15 cellular contexts compared by ENCODE assay signal in the genomic region with DNA sequence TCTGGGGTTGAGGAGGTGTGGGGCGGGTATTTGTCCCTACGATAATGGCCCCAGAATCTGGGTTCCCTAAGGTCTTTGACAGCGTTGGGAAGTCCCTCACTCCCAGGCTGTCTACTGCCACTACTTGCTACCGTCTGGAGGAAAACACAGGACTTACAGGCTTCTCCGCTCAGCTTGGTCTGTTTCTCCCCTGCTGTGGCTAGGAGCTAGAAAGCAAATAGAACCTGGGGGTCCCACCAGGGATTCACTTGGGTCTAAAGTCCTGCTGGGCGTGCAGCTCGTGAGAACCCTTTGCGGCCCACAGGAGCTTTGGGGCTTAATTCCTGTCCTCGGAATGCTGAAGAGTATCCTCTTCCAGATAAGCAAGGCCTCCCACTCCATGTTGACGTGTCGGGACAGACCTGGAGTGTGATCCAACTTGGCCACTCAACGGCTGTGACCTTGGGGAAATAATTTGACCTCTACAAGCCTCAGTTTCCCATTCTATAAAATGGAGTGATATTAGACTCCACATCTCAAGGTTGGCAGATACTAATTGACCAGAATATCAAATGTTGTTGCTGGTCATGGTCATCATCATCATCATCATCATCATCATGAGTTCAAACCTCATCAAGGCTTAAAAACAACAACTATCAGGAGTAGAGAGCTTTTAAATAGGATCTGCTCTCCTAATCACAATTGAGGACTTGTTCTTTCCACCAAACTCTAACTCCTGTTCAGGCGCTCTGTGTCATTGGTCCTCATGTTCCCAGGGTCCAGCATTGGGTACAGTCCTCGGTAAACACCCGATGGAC. TPM values are rescaled to one million over a fixed set of nuclear protein-coding genes. Genes with fewer than 3 reads are reported as not detected.
DNase-seq lines count a peak whose midpoint lies in the region; ATAC-seq, FAIRE-seq and TF ChIP-seq lines count a peak whose summit lies in the region.
"Had no signal": no experiment of that assay in that cellular context is flagged by ENCODE, and none has a peak within 500 bp of the region (broad histone marks: within the 10 kb centered on the region; RNA-seq: fewer than 3 reads in every experiment).

No MANE protein-coding gene starts in this region.

- no peak overlapping the region for H3K4ac ChIP-seq in H9 (ENCODE audit: low read depth, low read length)

- H3K79me2 ChIP-seq in H9 (ENCODE audit: insufficient read depth, low read length), result no peaks in the 10 kb centered on the region
- H3K79me2 ChIP-seq in mammary epithelial cell (ENCODE audit: insufficient read depth, low read length), result no peaks in the 10 kb centered on the region
- H3K79me2 ChIP-seq in HepG2 (ENCODE audit: insufficient read depth, low read length), result no peaks in the 10 kb centered on the region

- H3K4me1 ChIP-seq in H9 (ENCODE audit: insufficient read depth, low read length) (no peaks in the 10 kb centered on the region), mammary epithelial cell (ENCODE audit: insufficient read depth, low read length) (no peaks in the 10 kb centered on the region), HepG2 (ENCODE audit: insufficient read depth, low read length) (peaks cover 64% of the 10 kb centered on the region), skeletal muscle tissue (ENCODE audit: control insufficient read depth in 3 of 3, insufficient read depth in 3 of 3, low read length in 3 of 3) (peaks cover 10 to 22% (median 11%) of the 10 kb centered on the region in 3 donors), esophagus squamous epithelium (peaks cover 3 to 14% (median 4%) of the 10 kb centered on the region in 3 donors)
- H3K4me1 ChIP-seq: prostate gland had no signal

- dilution Hi-C loops in mammary epithelial cell (cut with HindIII; ENCODE audit: low sequenced_read_pairs), result no loop called here

- H3K27me3 Mint-ChIP-seq in H9 (ENCODE audit: low read depth) (no peaks in the 10 kb centered on the region), Calu3 (ENCODE audit: unreplicated experiment) (no peaks in the 10 kb centered on the region)
- H3K27me3 Mint-ChIP-seq: activated B cell treated with CpG ODN at 0.5 μM for 24 hours; activated naive CD8-positive, alpha-beta T cell; CD4-positive, alpha-beta memory T cell had no signal

- peak overlapping the region; percentile 21 for H3K4me2 ChIP-seq in H9 (ENCODE audit: insufficient read depth, insufficient read length, low read length)
- H3K4me2 ChIP-seq in mammary epithelial cell (ENCODE audit: insufficient read depth, low read depth, low read length), result no peak overlapping the region
- peak overlapping the region; percentile 84 for H3K4me2 ChIP-seq in HepG2 (ENCODE audit: low read depth, low read length)

- H3K9me3 ChIP-seq in H9 (ENCODE audit: control insufficient read depth, low read depth, low read length) (no peaks in the 10 kb centered on the region), mammary epithelial cell (replicated peaks; ENCODE audit: insufficient read depth, low read length) (no peaks in the 10 kb centered on the region), HepG2 (ENCODE audit: low read length) (no peaks in the 10 kb centered on the region), skeletal muscle tissue (ENCODE audit: control insufficient read depth in 3 of 3, low read length in 3 of 3) (no peaks in the 10 kb centered on the region), esophagus squamous epithelium (no peaks in the 10 kb centered on the region)
- H3K9me3 ChIP-seq: prostate gland had no signal

- H3K4me1 Mint-ChIP-seq in H9 (peaks cover 11 to 15% of the 10 kb centered on the region in 2 experiments), Calu3 (ENCODE audit: low read depth, unreplicated experiment) (no peaks in the 10 kb centered on the region)

- CTCF ChIA-PET in mammary epithelial cell (lab: Charles Lee; ENCODE audit: low non-redundant PET) (interaction anchor here (0.5 kb wide), 1 partner anchor 168 kb away, joined by 3 read pairs; no protein-coding TSS in a partner anchor), HepG2 (lab: Yijun Ruan, JAX; ENCODE audit: low intra/inter-chr PET ratio, low total read pairs) (interaction anchor here (1.8 to 2.3 kb wide), 3 partner anchors 96 to 193 kb away, joined by 10 to 20 read pairs (median 13); a partner anchor contains a TSS), Calu3 (lab: Charles Lee) (interaction anchor here (0.8 to 1.1 kb wide), 3 partner anchors 95 to 201 kb away, joined by 4 to 10 read pairs (median 10); a partner anchor contains a TSS)

- H3K23me2 ChIP-seq in H9 (ENCODE audit: insufficient read length, low read depth, low read length, poor library complexity, severe bottlenecking), result no peaks in the 10 kb centered on the region

- TF ChIP-seq POLR2A in HepG2 (IDR thresholded peaks at IDR 0.05; ENCODE audit: insufficient read depth in 1 of 2, low read depth in 2 of 2, low read length in 2 of 2) (no peak), esophagus squamous epithelium (IDR thresholded peaks at IDR 0.05) (no peak)

- BruUV-seq in mammary epithelial cell (replicated peaks; lab: Mats Ljungman, UMichigan) (no TSS peak), HepG2 (replicated peaks; lab: Mats Ljungman, UMichigan) (no TSS peak), Calu3 (replicated peaks; lab: Mats Ljungman, UMichigan) (no TSS peak)

- H3K27me3 ChIP-seq in H9 (ENCODE audit: insufficient read depth, low read length), result no peaks in the 10 kb centered on the region
- H3K27me3 ChIP-seq in mammary epithelial cell (ENCODE audit: insufficient read depth, low read length), result no peaks in the 10 kb centered on the region
- peaks cover 7 to 34% of the 10 kb centered on the region in 2 experiments; a peak in 3 of 5 replicates for H3K27me3 ChIP-seq in HepG2 (ENCODE audit: control insufficient read depth in 1 of 2, insufficient read depth in 2 of 2, low read length in 2 of 2)
- H3K27me3 ChIP-seq in skeletal muscle tissue (ENCODE audit: control insufficient read depth in 3 of 3, insufficient read depth in 3 of 3, low read length in 3 of 3), result no peaks in the 10 kb centered on the region
- no peaks in the 10 kb centered on the region for H3K27me3 ChIP-seq in esophagus squamous epithelium

- H3K18ac ChIP-seq in H9 (ENCODE audit: insufficient read length, low read depth, low read length), result no peak overlapping the region

- no peak overlapping the region for H2BK120ac ChIP-seq in H9 (ENCODE audit: low read depth, low read length, poor library complexity, severe bottlenecking)

- peaks cover 2% of the 10 kb centered on the region for H4K20me1 ChIP-seq in H9 (ENCODE audit: control insufficient read depth, insufficient read depth, insufficient read length)
- H4K20me1 ChIP-seq in mammary epithelial cell (ENCODE audit: insufficient read depth, low read length), result no peaks in the 10 kb centered on the region
- H4K20me1 ChIP-seq in HepG2 (ENCODE audit: insufficient read depth, low read length), result no peaks in the 10 kb centered on the region

- H3K27ac ChIP-seq in H9 (ENCODE audit: insufficient read length, low read depth, low read length) (no peak overlapping the region), mammary epithelial cell (ENCODE audit: insufficient read depth, low read depth, low read length) (no peak overlapping the region), HepG2 (ENCODE audit: extremely low read length, insufficient read depth, low read length) (no peak overlapping the region), skeletal muscle tissue (ENCODE audit: low read depth, low read length) (peak overlapping the region; percentile 77), esophagus squamous epithelium (peak overlapping the region in 1 of 4 donors; percentile 76)
- H3K27ac ChIP-seq: epithelial cell of prostate had no signal

- H3K36me3 ChIP-seq in mammary epithelial cell (ENCODE audit: insufficient read depth, low read length), result no peaks in the 10 kb centered on the region
- H3K36me3 ChIP-seq in HepG2 (replicated peaks in 1 of 2; ENCODE audit: control insufficient read depth in 1 of 2, insufficient read depth in 2 of 2, low read length in 2 of 2), result no peaks in the 10 kb centered on the region
- peaks cover 0 to 12% (median 8%) of the 10 kb centered on the region in 3 donors for H3K36me3 ChIP-seq in skeletal muscle tissue (ENCODE audit: control insufficient read depth in 3 of 3, insufficient read depth in 3 of 3, low read length in 3 of 3)
- H3K36me3 ChIP-seq in esophagus squamous epithelium, result no peaks in the 10 kb centered on the region
- H3K36me3 ChIP-seq: prostate gland had no signal

- no peak overlapping the region for H4K8ac ChIP-seq in H9 (replicated peaks; ENCODE audit: insufficient read length, low read depth, low read length)

- no CpG with 5 or more reads among the region's 15 CpGs for whole genome bisulfite sequencing in H9 (ENCODE audit: extremely low coverage, insufficient read length, low lambda C conversion rate)
- 90% methylated on average over 15 of the region's 15 CpGs for WGBS in mammary epithelial cell (ENCODE audit: low coverage, missing lambda C conversion rate)
- WGBS in HepG2 (ENCODE audit: low lambda C conversion rate), result 28% methylated on average over 8 of the region's 15 CpGs
- 82 to 85% methylated on average over 10 to 13 of the region's 15 CpGs for WGBS in esophagus squamous epithelium, 2 donors

- FAIRE-seq in HepG2 (lab: Jason Lieb, UNC), result no peak
- FAIRE-seq: GM12878 had no signal

- no peak for TF ChIP-seq EP300 in HepG2 (IDR thresholded peaks at IDR 0.05; ENCODE audit: low read depth in 2 of 2, low read length in 2 of 2)
- no peak for TF ChIP-seq EP300 in HepG2 (CRISPR knock-in tag; IDR thresholded peaks at IDR 0.05; ENCODE audit: borderline replicate concordance)

- H3K9ac ChIP-seq in H9 (ENCODE audit: extremely low read depth, insufficient read length, low read length) (no peak overlapping the region), mammary epithelial cell (ENCODE audit: insufficient read depth, low read length) (no peak overlapping the region), HepG2 (ENCODE audit: insufficient read depth, low read depth, low read length) (no peak overlapping the region), skeletal muscle tissue (ENCODE audit: low read depth in 1 of 3, low read length in 3 of 3) (peak overlapping the region in 2 of 3 donors; percentile 46 to 79)

- no peak overlapping the region for H2BK12ac ChIP-seq in H9 (ENCODE audit: insufficient read length, low read depth, low read length)

- peak; percentile 6; the same call in 2 of the 3 replicates for ATAC-seq in HepG2
- ATAC-seq: GM12878 had no signal

- H3K79me1 ChIP-seq in H9 (ENCODE audit: insufficient read depth, low read depth, low read length, poor library complexity, severe bottlenecking), result no peaks in the 10 kb centered on the region

- H3K56ac ChIP-seq in H9 (ENCODE audit: insufficient read length, low read depth, low read length), result no peak overlapping the region

- no peak for DNase-seq in H9
- no peak for DNase-seq in mammary epithelial cell
- no peak for DNase-seq in HepG2 (ENCODE audit: low spot score)
- DNase-seq in activated naive CD4-positive, alpha-beta T cell treated with anti-CD3 and anti-CD28 coated beads, Interleukin-2, amount 50 U/mL, for 16 hours, result no peak
- DNase-seq in esophagus squamous epithelium (lab: John Stamatoyannopoulos, UW), result no peak
- DNase-seq in Calu3, result no peak
- DNase-seq: activated B cell treated with CpG ODN at 0.5 μM for 24 hours; CD4-positive, alpha-beta memory T cell; NCI-H226; stimulated activated CD4-positive, alpha-beta T cell treated with anti-CD3 and anti-CD28 coated beads, Interleukin-1b, Interleukin-23, amount 100 ng/mL, for 48 hours had no signal

- H3K27ac Mint-ChIP-seq in H9 (no peak overlapping the region), Calu3 (ENCODE audit: unreplicated experiment) (no peak overlapping the region)
- H3K27ac Mint-ChIP-seq: activated B cell treated with CpG ODN at 0.5 μM for 24 hours; activated naive CD8-positive, alpha-beta T cell; CD4-positive, alpha-beta memory T cell had no signal

- TF ChIP-seq RAD21 in HepG2 (CRISPR knock-in tag; IDR thresholded peaks at IDR 0.05), result no peak

- H3K36me3 Mint-ChIP-seq in H9 (ENCODE audit: insufficient read depth in 1 of 3, low read depth in 3 of 3), result no peaks in the 10 kb centered on the region
- no peaks in the 10 kb centered on the region for H3K36me3 Mint-ChIP-seq in Calu3 (ENCODE audit: insufficient read depth, unreplicated experiment)
- H3K36me3 Mint-ChIP-seq: activated naive CD8-positive, alpha-beta T cell; CD4-positive, alpha-beta memory T cell had no signal

- no peak overlapping the region for H3K14ac ChIP-seq in H9 (ENCODE audit: insufficient read depth, low read length)

- H4K91ac ChIP-seq in H9 (ENCODE audit: insufficient read length, low read depth, low read length), result no peak overlapping the region

- no peak overlapping the region for H2BK15ac ChIP-seq in H9 (ENCODE audit: low read depth, low read length)

- H3K4me3 ChIP-seq in mammary epithelial cell (replicated peaks in 1 of 3; ENCODE audit: insufficient read depth in 1 of 3, low read depth in 2 of 3, low read length in 3 of 3), result no peak overlapping the region
- peak overlapping the region; percentile 54 to 72 (median 66) for H3K4me3 ChIP-seq in HepG2 (replicated peaks in 1 of 3; ENCODE audit: insufficient read depth in 1 of 3, low read depth in 2 of 3, low read length in 3 of 3)
- peak overlapping the region; percentile 62 to 71 (median 68) for H3K4me3 ChIP-seq in skeletal muscle tissue (ENCODE audit: low read length in 3 of 3)
- peak overlapping the region in 1 of 4 donors; percentile 69 for H3K4me3 ChIP-seq in esophagus squamous epithelium
- H3K4me3 ChIP-seq: GM12878 had no signal

- no peak overlapping the region for H2AK5ac ChIP-seq in H9 (ENCODE audit: insufficient read length, low read length)

- no peak overlapping the region for H2BK20ac ChIP-seq in H9 (ENCODE audit: low read depth, low read length, poor library complexity, severe bottlenecking)

- H4K5ac ChIP-seq in H9 (ENCODE audit: insufficient read length, low read depth, low read length), result no peak overlapping the region

- TF ChIP-seq CTCF in H9 (conservative IDR thresholded peaks at IDR 0.05), result no peak
- TF ChIP-seq CTCF in mammary epithelial cell (conservative IDR thresholded peaks at IDR 0.05 in 1 of 2, IDR thresholded peaks at IDR 0.05 in 1 of 2; ENCODE audit: extremely low read depth in 1 of 2, insufficient read depth in 1 of 2, low read depth in 1 of 2, low read length in 2 of 2), result no peak
- TF ChIP-seq CTCF in HepG2 (CRISPR knock-in tag; IDR thresholded peaks at IDR 0.05), result no peak
- no peak for TF ChIP-seq CTCF in esophagus squamous epithelium (IDR thresholded peaks at IDR 0.05)
- TF ChIP-seq CTCF in Calu3 (IDR thresholded peaks at IDR 0.05; ENCODE audit: unreplicated experiment), result no peak

- in situ Hi-C loops in mammary epithelial cell (cut with MboI; ENCODE audit: low sequenced_read_pairs in 2 of 2), result loop anchor here in 1 of 2 donors (10.0 kb wide), 2 partner anchors 179 to 469 kb away; a partner anchor contains a TSS
- in situ Hi-C loops in HepG2 (cut with HindIII; ENCODE audit: extremely low pct_ligation_motif_present, low pct_unique_long_range_greater_than_20kb), result loop anchor here (5.0 kb wide), 1 partner anchor 177 kb away; a partner anchor contains a TSS

- no peak overlapping the region for H3T11ph ChIP-seq in H9 (ENCODE audit: low read length)

- H2BK5ac ChIP-seq in H9 (ENCODE audit: insufficient read length, low read length), result no peak overlapping the region

- no peak overlapping the region for H3K23ac ChIP-seq in H9 (ENCODE audit: insufficient read length, low read depth, low read length)

- H2AFZ ChIP-seq in H9 (ENCODE audit: low read length), result no peak overlapping the region
- peak overlapping the region; percentile 78 for H2AFZ ChIP-seq in mammary epithelial cell (ENCODE audit: low read depth, low read length)
- H2AFZ ChIP-seq in HepG2 (ENCODE audit: low read length), result peak overlapping the region; percentile 34

- POLR2A ChIA-PET in HepG2 (lab: Yijun Ruan, JAX), result interaction anchor here (0.6 kb wide), 1 partner anchor 13 kb away, joined by 3 read pairs; no protein-coding TSS in a partner anchor

- H3K4me3 Mint-ChIP-seq in H9, result peak overlapping the region; percentile 62 to 74
- no peak overlapping the region for H3K4me3 Mint-ChIP-seq in Calu3 (ENCODE audit: low read depth, unreplicated experiment)
- H3K4me3 Mint-ChIP-seq: activated B cell treated with CpG ODN at 0.5 μM for 24 hours; activated naive CD8-positive, alpha-beta T cell had no signal

- H3K9me3 Mint-ChIP-seq in H9 (no peaks in the 10 kb centered on the region), Calu3 (ENCODE audit: low read depth, unreplicated experiment) (no peaks in the 10 kb centered on the region)
- H3K9me3 Mint-ChIP-seq: activated B cell treated with CpG ODN at 0.5 μM for 24 hours; CD4-positive, alpha-beta memory T cell had no signal

- intact Hi-C loops in mammary epithelial cell (cut with micrococcal nuclease), result loop anchor here (2.0 kb wide), 1 partner anchor 201 kb away; no protein-coding TSS in a partner anchor
- intact Hi-C loops in HepG2 (cut with micrococcal nuclease; ENCODE audit: unreplicated experiment), result loop anchor here (2.0 kb wide), 2 partner anchors 85 to 95 kb away; no protein-coding TSS in a partner anchor
- intact Hi-C loops in esophagus squamous epithelium (cut with DNase I), result loop anchor here (10.0 kb wide), 1 partner anchor 179 kb away; a partner anchor contains a TSS
- intact Hi-C loops in Calu3 (cut with micrococcal nuclease; ENCODE audit: unreplicated experiment), result loop anchor here (10.0 kb wide), 1 partner anchor 99 kb away; a partner anchor contains a TSS

RNA-seq across cellular contexts. Expression of a gene that starts 1.7 kb away (rescaled TPM):
- total RNA-seq in H9 (2021), result not detected in 2 replicates
- not detected for total RNA-seq in mammary epithelial cell
- polyA plus RNA-seq in mammary epithelial cell, result not detected
- not detected for polyA minus RNA-seq in mammary epithelial cell
- not detected in 2 replicates for total RNA-seq in HepG2 (2016; rRNA removed; fragmentation: Illumina TruSeq; extraction: Trizol)
- not detected in 2 replicates for total RNA-seq in HepG2 (2016; cell fraction: cytosol; rRNA removed; fragmentation: Illumina TruSeq; extraction: Trizol; ENCODE audit: low read depth)
- total RNA-seq in HepG2 (2016; cell fraction: insoluble cytoplasmic fraction; rRNA removed; fragmentation: Illumina TruSeq; extraction: Trizol), result not detected in 2 replicates
- not detected in 2 replicates for total RNA-seq in HepG2 (2016; cell fraction: membrane; rRNA removed; fragmentation: Illumina TruSeq; extraction: Trizol)
- total RNA-seq in HepG2 (2016; cell fraction: nucleus; rRNA removed; fragmentation: Illumina TruSeq; extraction: Trizol), result not detected in 2 replicates
- 0.01 TPM in 1 of 2 replicates, not detected in the other for polyA plus RNA-seq in HepG2 (2011; rRNA removed)
- not detected in 2 replicates for polyA plus RNA-seq in HepG2 (2011; cell fraction: cytosol; rRNA removed)
- not detected in 2 replicates for polyA plus RNA-seq in HepG2 (2011; cell fraction: nucleus; rRNA removed)
- polyA plus RNA-seq in HepG2 (2012), result not detected in 2 replicates
- polyA plus RNA-seq in HepG2 (2016; cell fraction: cytosol; fragmentation: Illumina TruSeq; extraction: Trizol; ENCODE audit: low read depth), result not detected in 2 replicates
- polyA plus RNA-seq in HepG2 (2016; cell fraction: insoluble cytoplasmic fraction; fragmentation: Illumina TruSeq; extraction: Trizol; ENCODE audit: low read depth), result not detected in 2 replicates
- polyA plus RNA-seq in HepG2 (2016; cell fraction: membrane; fragmentation: Illumina TruSeq; extraction: Trizol; ENCODE audit: low read depth), result not detected in 2 replicates
- polyA plus RNA-seq in HepG2 (2016; cell fraction: nucleus; fragmentation: Illumina TruSeq; extraction: Trizol; ENCODE audit: insufficient read depth, low read depth), result not detected in 2 replicates
- not detected in 2 replicates for polyA minus RNA-seq in HepG2 (2011; rRNA and poly(A)+ RNA removed; ENCODE audit: low replicate concordance)
- polyA minus RNA-seq in HepG2 (2011; cell fraction: cytosol; rRNA and poly(A)+ RNA removed), result not detected in 2 replicates
- polyA minus RNA-seq in HepG2 (2011; cell fraction: nucleus; rRNA and poly(A)+ RNA removed), result not detected in 2 replicates
- 1.6 TPM for total RNA-seq in skeletal muscle tissue
- under 1 TPM in 1 of 4 donors, not detected in 3; 0.08 TPM for total RNA-seq in esophagus squamous epithelium
- not detected in 2 replicates for total RNA-seq in Calu3 (2022)
- total RNA-seq: CD4-positive, alpha-beta memory T cell; GM12878 had no signal
- polyA plus RNA-seq: CD4-positive, alpha-beta memory T cell had no signal

RNA-seq across cellular contexts. Expression of a gene that starts 24.2 kb away (rescaled TPM):
- total RNA-seq in H9 (2021) (not detected in 2 replicates), mammary epithelial cell (not detected), HepG2 (2016; rRNA removed; fragmentation: Illumina TruSeq; extraction: Trizol) (not detected in 2 replicates), skeletal muscle tissue (2.6 TPM), esophagus squamous epithelium (10 to 100 TPM in 2 of 4 donors, 1 to 10 TPM in 2; 2.6 to 15.4 (median 8.8) TPM), Calu3 (2022) (not detected in 2 replicates)
- polyA plus RNA-seq in mammary epithelial cell (not detected), HepG2 (2011; rRNA removed) (not detected in 2 replicates)
- polyA minus RNA-seq in mammary epithelial cell, result not detected
- total RNA-seq in HepG2 (2016; cell fraction: cytosol; rRNA removed; fragmentation: Illumina TruSeq; extraction: Trizol; ENCODE audit: low read depth), result not detected in 2 replicates
- total RNA-seq in HepG2 (2016; cell fraction: insoluble cytoplasmic fraction; rRNA removed; fragmentation: Illumina TruSeq; extraction: Trizol), result not detected in 2 replicates
- total RNA-seq in HepG2 (2016; cell fraction: membrane; rRNA removed; fragmentation: Illumina TruSeq; extraction: Trizol), result not detected in 2 replicates
- total RNA-seq in HepG2 (2016; cell fraction: nucleus; rRNA removed; fragmentation: Illumina TruSeq; extraction: Trizol), result not detected in 2 replicates
- not detected in 2 replicates for polyA plus RNA-seq in HepG2 (2011; cell fraction: cytosol; rRNA removed)
- not detected in 2 replicates for polyA plus RNA-seq in HepG2 (2011; cell fraction: nucleus; rRNA removed)
- not detected in 2 replicates for polyA plus RNA-seq in HepG2 (2012)
- polyA plus RNA-seq in HepG2 (2016; cell fraction: cytosol; fragmentation: Illumina TruSeq; extraction: Trizol; ENCODE audit: low read depth), result not detected in 2 replicates
- not detected in 2 replicates for polyA plus RNA-seq in HepG2 (2016; cell fraction: insoluble cytoplasmic fraction; fragmentation: Illumina TruSeq; extraction: Trizol; ENCODE audit: low read depth)
- polyA plus RNA-seq in HepG2 (2016; cell fraction: membrane; fragmentation: Illumina TruSeq; extraction: Trizol; ENCODE audit: low read depth), result not detected in 2 replicates
- not detected in 2 replicates for polyA plus RNA-seq in HepG2 (2016; cell fraction: nucleus; fragmentation: Illumina TruSeq; extraction: Trizol; ENCODE audit: insufficient read depth, low read depth)
- 0.61 and 0.70 TPM in 2 replicates for polyA minus RNA-seq in HepG2 (2011; rRNA and poly(A)+ RNA removed; ENCODE audit: low replicate concordance)
- not detected in 2 replicates for polyA minus RNA-seq in HepG2 (2011; cell fraction: cytosol; rRNA and poly(A)+ RNA removed)
- polyA minus RNA-seq in HepG2 (2011; cell fraction: nucleus; rRNA and poly(A)+ RNA removed), result not detected in 2 replicates

RNA-seq across cellular contexts. Expression of a gene that starts 54.2 kb away (rescaled TPM):
- 25.8 and 29.2 TPM in 2 replicates for total RNA-seq in H9 (2021)
- total RNA-seq in mammary epithelial cell, result 10 to 100 TPM; 55.5 to 97.2 TPM
- 57.1 TPM for polyA plus RNA-seq in mammary epithelial cell
- polyA minus RNA-seq in mammary epithelial cell, result 31.6 TPM
- 7.2 and 15.3 TPM in 2 replicates for total RNA-seq in HepG2 (2016; rRNA removed; fragmentation: Illumina TruSeq; extraction: Trizol)
- 5.8 and 6.7 TPM in 2 replicates for total RNA-seq in HepG2 (2016; cell fraction: cytosol; rRNA removed; fragmentation: Illumina TruSeq; extraction: Trizol; ENCODE audit: low read depth)
- total RNA-seq in HepG2 (2016; cell fraction: insoluble cytoplasmic fraction; rRNA removed; fragmentation: Illumina TruSeq; extraction: Trizol), result 5.9 and 15.1 TPM in 2 replicates
- total RNA-seq in HepG2 (2016; cell fraction: membrane; rRNA removed; fragmentation: Illumina TruSeq; extraction: Trizol), result 12.4 and 12.8 TPM in 2 replicates
- total RNA-seq in HepG2 (2016; cell fraction: nucleus; rRNA removed; fragmentation: Illumina TruSeq; extraction: Trizol), result 13.7 and 15.1 TPM in 2 replicates
- 30.5 and 40.7 TPM in 2 replicates for polyA plus RNA-seq in HepG2 (2011; rRNA removed)
- polyA plus RNA-seq in HepG2 (2011; cell fraction: cytosol; rRNA removed), result 23.0 and 34.8 TPM in 2 replicates
- 143 and 176 TPM in 2 replicates for polyA plus RNA-seq in HepG2 (2011; cell fraction: nucleus; rRNA removed)
- 13.2 and 20.5 TPM in 2 replicates for polyA plus RNA-seq in HepG2 (2012)
- polyA plus RNA-seq in HepG2 (2016; cell fraction: cytosol; fragmentation: Illumina TruSeq; extraction: Trizol; ENCODE audit: low read depth), result 9.4 and 9.7 TPM in 2 replicates
- polyA plus RNA-seq in HepG2 (2016; cell fraction: insoluble cytoplasmic fraction; fragmentation: Illumina TruSeq; extraction: Trizol; ENCODE audit: low read depth), result 6.9 and 7.7 TPM in 2 replicates
- polyA plus RNA-seq in HepG2 (2016; cell fraction: membrane; fragmentation: Illumina TruSeq; extraction: Trizol; ENCODE audit: low read depth), result 11.6 and 15.3 TPM in 2 replicates
- polyA plus RNA-seq in HepG2 (2016; cell fraction: nucleus; fragmentation: Illumina TruSeq; extraction: Trizol; ENCODE audit: insufficient read depth, low read depth), result 31.2 and 34.6 TPM in 2 replicates
- polyA minus RNA-seq in HepG2 (2011; rRNA and poly(A)+ RNA removed; ENCODE audit: low replicate concordance), result 14.8 and 27.8 TPM in 2 replicates
- 8.2 and 8.5 TPM in 2 replicates for polyA minus RNA-seq in HepG2 (2011; cell fraction: cytosol; rRNA and poly(A)+ RNA removed)
- 15.2 and 17.7 TPM in 2 replicates for polyA minus RNA-seq in HepG2 (2011; cell fraction: nucleus; rRNA and poly(A)+ RNA removed)
- 16.7 TPM for total RNA-seq in skeletal muscle tissue
- total RNA-seq in esophagus squamous epithelium, result 10 to 100 TPM; 10.9 to 44.3 (median 13.8) TPM
- 23.8 and 24.3 TPM in 2 replicates for total RNA-seq in Calu3 (2022)

Comparison
In these comparisons a context has a peak if more than half of its experiments do, and no peak if none do; other contexts are left out.
1. H3K9ac ChIP-seq: peak in skeletal muscle tissue (2 of 3); none in H9 (single experiment), mammary epithelial cell (single experiment) and HepG2 (single experiment).
2. H3K4me3 ChIP-seq: peak in HepG2 (3 of 3) and skeletal muscle tissue (3 of 3); none in mammary epithelial cell (0 of 3).